In genomic region chr2:136424112-136424511, GRCh38 we compare ENCODE assay signal across 10 cellular contexts.
DNase-seq lines count a peak whose midpoint lies in the region; ATAC-seq and TF ChIP-seq lines count a peak whose summit lies in the region.
"Had no signal": no experiment of that assay in that cellular context is flagged by ENCODE, and none has a peak within 500 bp of the region (broad histone marks: within the 10 kb centered on the region; RNA-seq: fewer than 3 reads in every experiment).

No MANE protein-coding gene starts in this region.

- H3K79me2 ChIP-seq in smooth muscle cell (ENCODE audit: low read depth) = no peaks in the 10 kb centered on the region

- peak overlapping the region; percentile 96 for H3K4me2 ChIP-seq in smooth muscle cell

- no peaks in the 10 kb centered on the region for H3K9me3 Mint-ChIP-seq in T-helper 1 cell treated with Interleukin-12 subunit alpha and Interleukin-12 subunit beta and Interleukin-4 antibody, amounts not matched to agents 30 μg/mL and 1 μg/mL, for 36 hours

- H2AFZ ChIP-seq in smooth muscle cell (ENCODE audit: low read depth) = peak overlapping the region; percentile 94

- no peaks in the 10 kb centered on the region for H3K36me3 ChIP-seq in effector memory CD4-positive, alpha-beta T cell (ENCODE audit: control insufficient read depth, insufficient read depth, low read length)
- H3K36me3 ChIP-seq in smooth muscle cell (ENCODE audit: low read depth) = no peaks in the 10 kb centered on the region
- H3K36me3 ChIP-seq: ascending aorta, tibial nerve had no signal

- H3K4me1 ChIP-seq in effector memory CD4-positive, alpha-beta T cell (ENCODE audit: control insufficient read depth, insufficient read depth, low read length, poor library complexity, severe bottlenecking) = peaks cover 6% of the 10 kb centered on the region
- no peaks in the 10 kb centered on the region for H3K4me1 ChIP-seq in smooth muscle cell (ENCODE audit: low read depth)

- H3K27me3 Mint-ChIP-seq in T-helper 1 cell treated with Interleukin-12 subunit alpha and Interleukin-12 subunit beta and Interleukin-4 antibody, amounts not matched to agents 30 μg/mL and 1 μg/mL, for 36 hours (ENCODE audit: low read depth) = peaks cover 49% of the 10 kb centered on the region

- H3K36me3 Mint-ChIP-seq in T-helper 1 cell treated with Interleukin-12 subunit alpha and Interleukin-12 subunit beta and Interleukin-4 antibody, amounts not matched to agents 30 μg/mL and 1 μg/mL, for 36 hours (ENCODE audit: low read depth) = peaks cover 2% of the 10 kb centered on the region

- no peak for TF ChIP-seq CTCF in smooth muscle cell (IDR thresholded peaks at IDR 0.05; ENCODE audit: borderline replicate concordance, insufficient read depth, poor library complexity, severe bottlenecking)

- no peak overlapping the region for H3K27ac ChIP-seq in effector memory CD4-positive, alpha-beta T cell (ENCODE audit: insufficient read depth, low read length, poor library complexity, severe bottlenecking)
- H3K27ac ChIP-seq in smooth muscle cell (ENCODE audit: low read depth) = no peak overlapping the region
- H3K27ac ChIP-seq: ascending aorta, tibial nerve had no signal

- DNase-seq in T-helper 1 cell (no peak), T-helper 22 cell (ENCODE audit: low read depth) (peak; percentile 3), smooth muscle cell (lab: John Stamatoyannopoulos, UW; ENCODE audit: unreplicated experiment) (no peak), HPDE6-E6E7 (ENCODE audit: extremely low spot score) (no peak), AG20443 (ENCODE audit: low spot score) (no peak)
- DNase-seq in effector memory CD4-positive, alpha-beta T cell = peak in 1 of 3 donors; percentile 3

- WGBS in smooth muscle cell (ENCODE audit: low lambda C conversion rate) = 66% methylated on average over 7 of the region's 7 CpGs

- no peaks in the 10 kb centered on the region for H3F3A ChIP-seq in smooth muscle cell (ENCODE audit: low read depth)

- H3K9ac ChIP-seq in smooth muscle cell (ENCODE audit: low read depth) = no peak overlapping the region

- no peak for ATAC-seq in GM21447 (IDR thresholded peaks at IDR 0.05; ENCODE audit: unreplicated experiment)

- peak overlapping the region; percentile 42 for H3K4me3 ChIP-seq in effector memory CD4-positive, alpha-beta T cell (ENCODE audit: insufficient read depth, low read depth, low read length, poor library complexity, severe bottlenecking)
- H3K4me3 ChIP-seq in smooth muscle cell = no peak overlapping the region

- H3K9me3 ChIP-seq in effector memory CD4-positive, alpha-beta T cell (ENCODE audit: control insufficient read depth, low read length) = no peaks in the 10 kb centered on the region
- no peaks in the 10 kb centered on the region for H3K9me3 ChIP-seq in smooth muscle cell (replicated peaks; ENCODE audit: low read depth)
- H3K9me3 ChIP-seq: ascending aorta, tibial nerve had no signal

- H4K20me1 ChIP-seq in smooth muscle cell (ENCODE audit: low read depth) = no peaks in the 10 kb centered on the region

- no peaks in the 10 kb centered on the region for H3K27me3 ChIP-seq in effector memory CD4-positive, alpha-beta T cell (replicated peaks; ENCODE audit: control insufficient read depth, insufficient read depth, low read length, poor library complexity, severe bottlenecking)
- peaks cover 61% of the 10 kb centered on the region for H3K27me3 ChIP-seq in smooth muscle cell (ENCODE audit: low read depth)
- H3K27me3 ChIP-seq: ascending aorta had no signal

- H3K27ac Mint-ChIP-seq in T-helper 1 cell treated with Interleukin-12 subunit alpha and Interleukin-12 subunit beta and Interleukin-4 antibody, amounts not matched to agents 30 μg/mL and 1 μg/mL, for 36 hours = peak overlapping the region; percentile 37

- peak overlapping the region; percentile 81 for H3K4me3 Mint-ChIP-seq in T-helper 1 cell treated with Interleukin-12 subunit alpha and Interleukin-12 subunit beta and Interleukin-4 antibody, amounts not matched to agents 30 μg/mL and 1 μg/mL, for 36 hours

- H3K4me1 Mint-ChIP-seq in T-helper 1 cell treated with Interleukin-12 subunit alpha and Interleukin-12 subunit beta and Interleukin-4 antibody, amounts not matched to agents 30 μg/mL and 1 μg/mL, for 36 hours (ENCODE audit: low read depth) = peaks cover 19% of the 10 kb centered on the region
